In the genomic region with DNA sequence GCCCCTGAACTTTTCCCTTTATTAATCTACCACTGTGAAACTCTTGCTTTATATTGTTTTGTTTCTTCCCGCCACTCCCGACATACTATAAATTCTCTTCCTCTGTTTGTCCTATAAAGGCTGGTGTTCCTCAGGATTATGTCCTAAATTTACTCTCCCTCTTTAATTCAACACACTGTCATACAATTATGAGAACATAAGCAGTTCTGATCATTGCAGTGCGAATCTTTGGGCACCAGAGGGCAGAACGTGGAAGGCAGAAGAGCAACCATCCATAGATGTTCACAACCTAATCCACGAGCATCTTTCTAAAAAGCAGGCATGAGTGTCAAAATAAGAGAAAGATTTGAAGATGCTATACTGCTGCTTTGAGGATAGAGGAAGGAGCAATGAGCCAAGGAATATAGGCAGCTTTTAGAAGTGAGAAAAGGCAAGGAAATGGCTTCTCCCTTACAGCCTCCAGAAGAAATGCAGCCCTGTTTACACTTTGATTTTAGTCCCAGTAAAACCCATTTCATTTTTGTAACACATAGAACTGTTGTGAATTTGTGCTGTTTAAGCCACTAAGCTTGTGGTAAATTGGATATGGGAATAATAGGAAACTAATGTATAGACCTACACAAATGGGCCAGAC, we compare ENCODE assay signal across 9 cellular contexts.
DNase-seq lines count a peak whose midpoint lies in the region; ATAC-seq and TF ChIP-seq lines count a peak whose summit lies in the region.
"Had no signal": no experiment of that assay in that cellular context is flagged by ENCODE, and none has a peak within 500 bp of the region (broad histone marks: within the 10 kb centered on the region; RNA-seq: fewer than 3 reads in every experiment).

No MANE protein-coding gene starts in this region.

- in situ Hi-C loops in G401 (cut with HindIII; ENCODE audit: low sequenced_read_pairs) (no loop called here), astrocyte of the cerebellum (cut with HindIII; ENCODE audit: low sequenced_read_pairs) (no loop called here)

- TF ChIP-seq CTCF in AG10803 (conservative IDR thresholded peaks at IDR 0.05; ENCODE audit: low read length), result peak; percentile 78
- TF ChIP-seq CTCF in NB4 (IDR thresholded peaks at IDR 0.05; ENCODE audit: low read depth, low read length), result peak; percentile 47
- peak; percentile 91 for TF ChIP-seq CTCF in astrocyte of the cerebellum (IDR thresholded peaks at IDR 0.05; ENCODE audit: low read depth, low read length, missing control alignments)
- TF ChIP-seq CTCF in upper lobe of left lung (IDR thresholded peaks at IDR 0.05), result peak in 5 of 6 experiments; percentile 22 to 52 (median 35)

- DNase-seq in AG10803 (ENCODE audit: low read depth) (peak; percentile 35), G401 (ENCODE audit: low spot score) (peak; percentile 25), H7 (peak; percentile 1), NB4 (ENCODE audit: low read depth) (peak; percentile 39), astrocyte of the cerebellum (ENCODE audit: low read depth) (peak; percentile 16), kidney tubule cell (ENCODE audit: low spot score) (peak; percentile 44), upper lobe of left lung (no peak)
- DNase-seq in activated CD4-positive, CD25-positive, alpha-beta regulatory T cell treated with anti-CD3 and anti-CD28 coated beads, Interleukin-2, amount 50 U/mL, for 72 hours, result no peak
- DNase-seq: naive B cell had no signal

- 43 to 48% methylated on average over 5 of the region's 5 CpGs for WGBS in upper lobe of left lung, 2 donors

- H3K27me3 ChIP-seq in H7 (ENCODE audit: control insufficient read depth, insufficient read depth, low read length) (no peaks in the 10 kb centered on the region), upper lobe of left lung (no peaks in the 10 kb centered on the region)

- ATAC-seq in upper lobe of left lung (ENCODE audit: low FRiP score in 2 of 2), result no peak

- H3K4me1 ChIP-seq in upper lobe of left lung, result no peaks in the 10 kb centered on the region

- TF ChIP-seq POLR2A in NB4 (IDR thresholded peaks at IDR 0.05; ENCODE audit: extremely low read depth, insufficient read length) (no peak), upper lobe of left lung (IDR thresholded peaks at IDR 0.05) (no peak)

- no peak for TF ChIP-seq EP300 in upper lobe of left lung (IDR thresholded peaks at IDR 0.05)

- H3K4me3 ChIP-seq in AG10803 (ENCODE audit: low read length) (no peak overlapping the region), H7 (ENCODE audit: insufficient read depth, low read depth, low read length) (no peak overlapping the region), NB4 (ENCODE audit: low read depth, low read length) (no peak overlapping the region), astrocyte of the cerebellum (ENCODE audit: low read depth, low read length) (no peak overlapping the region), upper lobe of left lung (no peak overlapping the region)

- H3K9me3 ChIP-seq in upper lobe of left lung, result no peaks in the 10 kb centered on the region

- H3K27ac ChIP-seq in upper lobe of left lung, result no peak overlapping the region

- H3K36me3 ChIP-seq in H7 (replicated peaks; ENCODE audit: control insufficient read depth, insufficient read depth, low read length), result no peaks in the 10 kb centered on the region
- H3K36me3 ChIP-seq in upper lobe of left lung, result peaks cover 0 to 7% (median 0%) of the 10 kb centered on the region in 4 donors

Comparison
In these comparisons a context has a peak if more than half of its experiments do, and no peak if none do; other contexts are left out.
1. DNase-seq: peak in AG10803 (single experiment), G401 (single experiment), H7 (single experiment), NB4 (single experiment), astrocyte of the cerebellum (single experiment) and kidney tubule cell (single experiment); none in upper lobe of left lung (0 of 2) and activated CD4-positive, CD25-positive, alpha-beta regulatory T cell treated with anti-CD3 and anti-CD28 coated beads, Interleukin-2, amount 50 U/mL, for 72 hours (single experiment).
2. CTCF ChIP-seq: peak in every context shown above with its lines; median percentile 91 in astrocyte of the cerebellum; 78 in AG10803; 47 in NB4; 35 in upper lobe of left lung.